In genomic region chr3:9852528-9852927, GRCh38 we compare ENCODE assay signal across 3 cellular contexts.
TF ChIP-seq lines count a peak whose summit lies in the region.

No MANE protein-coding gene starts in this region.

TF ChIP-seq in SK-N-SH, 30 proteins besides CTCF, POLR2A, EP300 and RAD21:
- TF ChIP-seq USF1 (IDR thresholded peaks at IDR 0.05; ENCODE audit: borderline replicate concordance, low read depth) (no peak), RXRA (IDR thresholded peaks at IDR 0.05; ENCODE audit: borderline replicate concordance, low read depth) (no peak), NFIC (IDR thresholded peaks at IDR 0.05; ENCODE audit: borderline replicate concordance) (no peak), MEF2A (IDR thresholded peaks at IDR 0.05; ENCODE audit: borderline replicate concordance, low read depth) (no peak), IRF3 (IDR thresholded peaks at IDR 0.05; ENCODE audit: low read depth, low read length) (no peak), FOSL2 (IDR thresholded peaks at IDR 0.05; ENCODE audit: borderline replicate concordance, low read depth) (no peak), EZH2phosphoT487 (IDR thresholded peaks at IDR 0.05; ENCODE audit: borderline replicate concordance, low read depth) (no peak), REST (IDR thresholded peaks at IDR 0.05; ENCODE audit: low read depth, low read length) (no peak)

TF ChIP-seq in SK-N-SH treated with all-trans-retinoic acid at 6 μM for 48 hours, 23 proteins besides CTCF, POLR2A, EP300 and RAD21:
- TF ChIP-seq BACH2 (CRISPR knock-in tag; IDR thresholded peaks at IDR 0.05; ENCODE audit: borderline replicate concordance) = no peak

TF ChIP-seq in HCT116, 20 proteins besides CTCF, POLR2A, EP300 and RAD21:
- TF ChIP-seq ELF1 (IDR thresholded peaks at IDR 0.05; ENCODE audit: borderline replicate concordance, low read depth) (no peak), EZH2 (IDR thresholded peaks at IDR 0.05) (no peak), YY1 (IDR thresholded peaks at IDR 0.05; ENCODE audit: extremely low read depth, insufficient replicate concordance, low read depth, low read length) (no peak), SRF (IDR thresholded peaks at IDR 0.05; ENCODE audit: low read depth) (no peak), SP1 (IDR thresholded peaks at IDR 0.05; ENCODE audit: low read depth) (no peak), ZNF274 (IDR thresholded peaks at IDR 0.05; ENCODE audit: low read depth, low read length) (no peak)
